In genomic region chr16:4270091-4270490, GRCh38 we compare ENCODE assay signal across 1 cellular context.
TF ChIP-seq lines count a peak whose summit lies in the region.

No MANE protein-coding gene starts in this region.

TF ChIP-seq in HepG2, 621 proteins besides CTCF, POLR2A, EP300 and RAD21:
- no peak for TF ChIP-seq MTF2 (CRISPR knock-in tag; IDR thresholded peaks at IDR 0.05; ENCODE audit: borderline replicate concordance)
- TF ChIP-seq ZNF772 (CRISPR knock-in tag; IDR thresholded peaks at IDR 0.05), result peak; percentile 27; the same call in 1 of the 2 replicates
